In genomic region chr13:88541993-88542392, GRCh38 we compare ENCODE assay signal across 8 cellular contexts.
"Had no signal": no experiment of that assay in that cellular context is flagged by ENCODE, and none has a peak within 500 bp of the region (broad histone marks: within the 10 kb centered on the region; RNA-seq: fewer than 3 reads in every experiment).

No MANE protein-coding gene starts in this region.

- H3K4me3 ChIP-seq: GM23248, K562 had no signal

- DNase-seq: GM23248, GOT3, H9, HCEC 1CT, KG1 had no signal

- H3K9ac ChIP-seq: GM23248 had no signal

- H3K27ac ChIP-seq: GM23248 had no signal

- FAIRE-seq: H54, HTR-8/SVneo, K562 had no signal

- ATAC-seq: K562 had no signal

- H2AFZ ChIP-seq: GM23248 had no signal
